ENCODE assay signal across 20 cellular contexts in the genomic region with DNA sequence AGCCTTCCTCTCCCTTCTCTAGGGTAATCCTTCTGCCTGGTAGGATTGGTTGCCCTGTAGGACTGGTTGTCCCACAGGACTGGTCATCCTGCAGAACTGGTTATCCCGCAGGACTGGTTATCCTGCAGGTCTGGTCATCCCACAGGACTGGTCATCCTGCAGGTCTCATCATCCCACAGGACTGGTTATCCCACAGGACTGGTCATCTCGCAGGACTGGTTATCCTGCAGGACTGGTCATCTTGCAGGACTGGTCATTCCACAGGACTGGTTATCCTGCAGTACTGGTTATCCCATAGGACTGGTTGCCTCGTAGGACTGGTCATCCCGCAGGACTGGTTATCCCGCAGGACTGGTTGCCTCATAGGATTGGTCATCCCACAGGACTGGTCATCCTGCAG. TPM values are rescaled to one million over a fixed set of nuclear protein-coding genes. Genes with fewer than 3 reads are reported as not detected.
DNase-seq lines count a peak whose midpoint lies in the region; ATAC-seq, FAIRE-seq and TF ChIP-seq lines count a peak whose summit lies in the region.
"Had no signal": no experiment of that assay in that cellular context is flagged by ENCODE, and none has a peak within 500 bp of the region (broad histone marks: within the 10 kb centered on the region; RNA-seq: fewer than 3 reads in every experiment).

No MANE protein-coding gene starts in this region.

- TF ChIP-seq POLR2A in K562 (conservative IDR thresholded peaks at IDR 0.05), result no peak
- TF ChIP-seq POLR2A in esophagus muscularis mucosa (IDR thresholded peaks at IDR 0.05; ENCODE audit: low read depth), result no peak

- WGBS in K562 (ENCODE audit: insufficient coverage, low coverage, missing lambda C conversion rate), result 0% methylated on average over 5 of the region's 5 CpGs
- WGBS in esophagus muscularis mucosa, result 82% methylated on average over 4 of the region's 5 CpGs
- WGBS in aorta, 2 donors, result 91 to 95% methylated on average over 5 of the region's 5 CpGs
- WGBS in smooth muscle cell (ENCODE audit: low lambda C conversion rate), result 70% methylated on average over 5 of the region's 5 CpGs

- no peaks in the 10 kb centered on the region for H3K27me3 ChIP-seq in BLaER1 treated with 17β-estradiol and CSF1 and Interleukin-3, amounts not matched to agents 10 nM and 100 nM
- H3K27me3 ChIP-seq in K562 (ENCODE audit: control insufficient read depth in 2 of 2, insufficient read depth in 2 of 2, low read length in 2 of 2) (peaks cover 21 to 46% of the 10 kb centered on the region in 2 experiments), esophagus muscularis mucosa (no peaks in the 10 kb centered on the region), aorta (ENCODE audit: control insufficient read depth in 1 of 2, insufficient read depth in 2 of 2, low read length in 1 of 2) (no peaks in the 10 kb centered on the region), smooth muscle cell (ENCODE audit: low read depth) (peaks cover 6% of the 10 kb centered on the region)

- TF ChIP-seq RAD21 in K562 (CRISPR knock-in tag; conservative IDR thresholded peaks at IDR 0.05 in 1 of 2, IDR thresholded peaks at IDR 0.05 in 1 of 2), result no peak

- no peaks in the 10 kb centered on the region for H4K20me1 ChIP-seq in BLaER1 treated with 17β-estradiol and CSF1 and Interleukin-3, amounts not matched to agents 10 nM and 100 nM
- no peaks in the 10 kb centered on the region for H4K20me1 ChIP-seq in K562 (replicated peaks; ENCODE audit: control insufficient read depth, insufficient read depth, low read length)
- no peaks in the 10 kb centered on the region for H4K20me1 ChIP-seq in smooth muscle cell (ENCODE audit: low read depth)

- POLR2A ChIA-PET in K562 (lab: Yijun Ruan, JAX), result no interaction called here

- no peak overlapping the region for H2AFZ ChIP-seq in K562 (ENCODE audit: low read depth, low read length)
- H2AFZ ChIP-seq in smooth muscle cell (ENCODE audit: low read depth), result no peak overlapping the region
- H2AFZ ChIP-seq: GM23338 had no signal

- H3K9ac ChIP-seq in BLaER1 treated with 17β-estradiol and CSF1 and Interleukin-3, amounts not matched to agents 10 nM and 100 nM, result peak overlapping the region in 2 of 11 experiments; percentile 48 to 74; a peak in 1 of 22 replicates
- H3K9ac ChIP-seq in K562 (ENCODE audit: insufficient read depth in 1 of 2, low read depth in 2 of 2, low read length in 2 of 2) (no peak overlapping the region), smooth muscle cell (ENCODE audit: low read depth) (no peak overlapping the region)

- ATAC-seq in K562, result no peak
- peak; percentile 15 for ATAC-seq in aorta (ENCODE audit: low FRiP score)
- ATAC-seq: GM12878, HCT116 had no signal

- intact Hi-C loops in K562 (cut with micrococcal nuclease) (no loop called here), esophagus muscularis mucosa (cut with DNase I) (no loop called here), aorta (cut with DNase I) (no loop called here)

- peak overlapping the region in 2 of 10 experiments; percentile 20 to 50; a peak in 1 of 20 replicates for H3K4me3 ChIP-seq in BLaER1 treated with 17β-estradiol and CSF1 and Interleukin-3, amounts not matched to agents 10 nM and 100 nM
- H3K4me3 ChIP-seq in K562 (no peak overlapping the region), esophagus muscularis mucosa (no peak overlapping the region), aorta (ENCODE audit: low read length in 2 of 2) (no peak overlapping the region), smooth muscle cell (no peak overlapping the region)
- H3K4me3 ChIP-seq: GM12878, GM23338 had no signal

- in situ Hi-C loops in K562 (cut with MboI), result no loop called here

- FAIRE-seq in K562 (lab: Jason Lieb, UNC), result no peak
- FAIRE-seq: D721Med, GM12878, GM18507 had no signal

- peaks cover 22 to 32% (median 27%) of the 10 kb centered on the region in 10 experiments for H3K4me1 ChIP-seq in BLaER1 treated with 17β-estradiol and CSF1 and Interleukin-3, amounts not matched to agents 10 nM and 100 nM
- H3K4me1 ChIP-seq in K562 (replicated peaks in 1 of 2; ENCODE audit: control insufficient read depth in 2 of 2, insufficient read depth in 2 of 2, low read length in 2 of 2) (no peaks in the 10 kb centered on the region), esophagus muscularis mucosa (no peaks in the 10 kb centered on the region), aorta (ENCODE audit: control insufficient read depth in 1 of 2, insufficient read depth in 2 of 2, low read length in 2 of 2) (no peaks in the 10 kb centered on the region), smooth muscle cell (ENCODE audit: low read depth) (peaks cover 12% of the 10 kb centered on the region)

- H3K4me2 ChIP-seq in BLaER1 treated with 17β-estradiol and CSF1 and Interleukin-3, amounts not matched to agents 10 nM and 100 nM, result peak overlapping the region; percentile 76 to 98 (median 93)
- H3K4me2 ChIP-seq in K562 (ENCODE audit: insufficient read depth, low read length), result no peak overlapping the region
- H3K4me2 ChIP-seq in smooth muscle cell, result no peak overlapping the region
- H3K4me2 ChIP-seq: GM23338 had no signal

- no TSS peak for BruUV-seq in K562 (replicated peaks; lab: Mats Ljungman, UMichigan)

- peak overlapping the region in 2 of 11 experiments; percentile 81 to 82; a peak in 3 of 22 replicates for H3K27ac ChIP-seq in BLaER1 treated with 17β-estradiol and CSF1 and Interleukin-3, amounts not matched to agents 10 nM and 100 nM
- H3K27ac ChIP-seq in K562 (ENCODE audit: extremely low read depth, low read depth, low read length) (no peak overlapping the region), esophagus muscularis mucosa (replicated peaks in 1 of 4) (no peak overlapping the region), aorta (ENCODE audit: low read depth in 1 of 2, low read length in 2 of 2) (no peak overlapping the region), smooth muscle cell (ENCODE audit: low read depth) (no peak overlapping the region)

- H3K36me3 ChIP-seq in BLaER1 treated with 17β-estradiol and CSF1 and Interleukin-3, amounts not matched to agents 10 nM and 100 nM, result no peaks in the 10 kb centered on the region
- H3K36me3 ChIP-seq in K562 (ENCODE audit: control insufficient read depth, insufficient read depth, low read length), result no peaks in the 10 kb centered on the region
- H3K36me3 ChIP-seq in esophagus muscularis mucosa, result no peaks in the 10 kb centered on the region
- no peaks in the 10 kb centered on the region for H3K36me3 ChIP-seq in aorta (ENCODE audit: control insufficient read depth in 1 of 2, insufficient read depth in 2 of 2, low read length in 1 of 2)
- no peaks in the 10 kb centered on the region for H3K36me3 ChIP-seq in smooth muscle cell (ENCODE audit: low read depth)

- TF ChIP-seq CTCF in K562 (IDR thresholded peaks at IDR 0.05 in 2 of 3, conservative IDR thresholded peaks at IDR 0.05 in 1 of 3; ENCODE audit: insufficient read depth in 2 of 3, low read depth in 1 of 3, low read length in 3 of 3) (no peak), esophagus muscularis mucosa (IDR thresholded peaks at IDR 0.05) (no peak), smooth muscle cell (IDR thresholded peaks at IDR 0.05; ENCODE audit: borderline replicate concordance, insufficient read depth, poor library complexity, severe bottlenecking) (no peak)

- DNase-seq in K562 (ENCODE audit: extremely low read depth in 1 of 4, low spot score in 3 of 4) (no peak), esophagus muscularis mucosa (ENCODE audit: extremely low spot score) (peak; percentile 88), aorta (no peak), smooth muscle cell (lab: John Stamatoyannopoulos, UW; ENCODE audit: unreplicated experiment) (no peak), NCI-H1417 (lab: John Stamatoyannopoulos, UW) (no peak), SIG-M5 (lab: John Stamatoyannopoulos, UW) (no peak)
- DNase-seq: CD4-positive, alpha-beta T cell; CD8-positive, alpha-beta memory T cell; DMS 273 treated with DMSO at 0.1 percent for 48 hours; DMS79; EL; GDM1; H9 had no signal

- H3K79me2 ChIP-seq in K562 (ENCODE audit: control insufficient read depth, insufficient read depth, low read length), result no peaks in the 10 kb centered on the region
- H3K79me2 ChIP-seq in smooth muscle cell (ENCODE audit: low read depth), result no peaks in the 10 kb centered on the region

- H3K9me1 ChIP-seq in K562 (ENCODE audit: control insufficient read depth, insufficient read depth, low read length), result no peaks in the 10 kb centered on the region

- H3K9me3 ChIP-seq in BLaER1 treated with 17β-estradiol and CSF1 and Interleukin-3, amounts not matched to agents 10 nM and 100 nM (replicated peaks in 1 of 11), result no peaks in the 10 kb centered on the region
- no peaks in the 10 kb centered on the region for H3K9me3 ChIP-seq in K562 (replicated peaks; ENCODE audit: control insufficient read depth, insufficient read depth, low read depth, low read length)
- no peaks in the 10 kb centered on the region for H3K9me3 ChIP-seq in esophagus muscularis mucosa
- no peaks in the 10 kb centered on the region for H3K9me3 ChIP-seq in aorta (ENCODE audit: control insufficient read depth, low read length)
- H3K9me3 ChIP-seq in smooth muscle cell (replicated peaks; ENCODE audit: low read depth), result no peaks in the 10 kb centered on the region

- CTCF ChIA-PET in K562 (lab: Yijun Ruan, JAX; ENCODE audit: low intra/inter-chr PET ratio), result no interaction called here

- TF ChIP-seq EP300 in K562 (IDR thresholded peaks at IDR 0.05; ENCODE audit: low read length) (no peak), esophagus muscularis mucosa (IDR thresholded peaks at IDR 0.05) (no peak)

- no peaks in the 10 kb centered on the region for H3F3A ChIP-seq in smooth muscle cell (ENCODE audit: low read depth)

RNA-seq across cellular contexts. Expression of gene STOX2, which starts 48.1 kb away (rescaled TPM):
- total RNA-seq in K562 (2011; cell fraction: chromatin; rRNA removed; ENCODE audit: low replicate concordance), result not detected in 2 replicates
- total RNA-seq in K562 (2011; cell fraction: nucleolus; rRNA removed), result not detected in 2 replicates
- total RNA-seq in K562 (2011; cell fraction: nucleoplasm; rRNA removed), result not detected in 2 replicates
- total RNA-seq in K562 (2014; rRNA removed), result not detected in 2 replicates
- not detected in 2 replicates for total RNA-seq in K562 (2014; rRNA removed; fragmentation: Illumina TruSeq; extraction: Trizol)
- not detected in 2 replicates for total RNA-seq in K562 (2015; rRNA removed; fragmentation: Illumina TruSeq; extraction: Trizol)
- total RNA-seq in K562 (2021), result not detected in 2 replicates
- not detected in 2 replicates for polyA plus RNA-seq in K562 (2011; rRNA removed)
- not detected in 2 replicates for polyA plus RNA-seq in K562 (2011; cell fraction: cytosol; rRNA removed)
- polyA plus RNA-seq in K562 (2011; cell fraction: nucleus; rRNA removed), result not detected in 2 replicates
- polyA plus RNA-seq in K562 (2012), result 0.01 and 0.08 TPM in 2 replicates
- polyA plus RNA-seq in K562 (2014; fragmentation: Illumina TruSeq; extraction: Trizol), result not detected in 2 replicates
- polyA plus RNA-seq in K562 (2014; fragmentation: Nextera tagmentation; extraction: Ambion mirVana), result not detected
- not detected in 2 replicates for polyA plus RNA-seq in K562 (2014; rRNA removed)
- not detected in 2 replicates for polyA minus RNA-seq in K562 (2011; rRNA and poly(A)+ RNA removed)
- not detected in 2 replicates for polyA minus RNA-seq in K562 (2011; cell fraction: cytosol; rRNA and poly(A)+ RNA removed)
- polyA minus RNA-seq in K562 (2011; cell fraction: nucleus; rRNA and poly(A)+ RNA removed), result not detected in 2 replicates
- 10 to 100 TPM in 2 of 4 donors, 1 to 10 TPM in 2; 7.0 to 11.7 (median 10.5) TPM for total RNA-seq in esophagus muscularis mucosa
- total RNA-seq in aorta, result 10 to 100 TPM in 1 of 2 donors, 1 to 10 TPM in 1; 5.7 to 10.9 TPM
- under 1 TPM; 0.13 to 0.51 TPM for polyA plus RNA-seq in aorta
- 4.2 and 4.6 TPM in 2 replicates for total RNA-seq in smooth muscle cell
- polyA plus RNA-seq in smooth muscle cell, result 1.3 and 5.6 TPM in 2 replicates
- total RNA-seq: CD4-positive, alpha-beta T cell; CD8-positive, alpha-beta memory T cell had no signal
- polyA plus RNA-seq: CD14-positive monocyte; CD8-positive, alpha-beta memory T cell had no signal

Comparison
In these comparisons a context has a peak if more than half of its experiments do, and no peak if none do; other contexts are left out.
1. H3K4me2 ChIP-seq: peak in BLaER1 treated with 17β-estradiol and CSF1 and Interleukin-3, amounts not matched to agents 10 nM and 100 nM (11 of 11); none in K562 (single experiment) and smooth muscle cell (single experiment).